ENCODE assay signal across 8 cellular contexts in the genomic region with DNA sequence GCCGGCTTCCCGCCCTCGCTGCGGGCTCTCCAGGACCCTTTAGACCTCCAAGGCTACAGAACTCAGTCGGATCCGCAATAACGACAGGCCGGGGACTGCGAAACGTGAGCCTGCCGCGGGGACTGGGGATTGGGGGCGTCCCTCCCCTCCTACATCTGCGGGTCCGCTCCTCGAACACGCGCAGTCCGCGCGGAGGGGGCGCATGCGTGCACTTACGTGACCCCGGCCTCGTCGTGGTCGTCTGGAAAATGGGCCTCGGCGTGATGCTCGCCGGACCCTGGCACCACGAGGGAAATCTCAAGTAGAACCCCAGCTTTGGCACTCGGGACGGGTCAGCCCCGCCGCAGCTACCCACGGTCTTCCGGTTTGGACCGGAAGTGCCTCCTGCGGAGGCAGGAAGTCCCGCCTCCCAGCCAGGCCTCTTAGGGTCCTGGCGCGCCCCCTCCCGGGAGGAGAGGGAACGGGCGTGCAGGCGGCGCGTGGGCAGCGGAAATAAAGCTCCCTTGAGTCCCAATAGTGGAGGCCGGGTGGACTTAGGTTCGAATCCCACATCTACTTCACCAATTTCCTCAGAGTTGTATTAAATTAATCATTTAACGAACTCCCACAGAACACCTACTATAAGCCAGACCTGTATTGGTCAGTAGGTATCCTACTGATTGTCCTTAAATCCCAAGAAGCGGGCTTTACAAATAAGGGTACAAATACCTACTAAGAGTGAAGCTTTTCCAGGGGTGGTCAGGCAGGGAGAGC. TPM values are rescaled to one million over a fixed set of nuclear protein-coding genes. Genes with fewer than 3 reads are reported as not detected.
DNase-seq lines count a peak whose midpoint lies in the region; FAIRE-seq and TF ChIP-seq lines count a peak whose summit lies in the region.

A gene with protein sequence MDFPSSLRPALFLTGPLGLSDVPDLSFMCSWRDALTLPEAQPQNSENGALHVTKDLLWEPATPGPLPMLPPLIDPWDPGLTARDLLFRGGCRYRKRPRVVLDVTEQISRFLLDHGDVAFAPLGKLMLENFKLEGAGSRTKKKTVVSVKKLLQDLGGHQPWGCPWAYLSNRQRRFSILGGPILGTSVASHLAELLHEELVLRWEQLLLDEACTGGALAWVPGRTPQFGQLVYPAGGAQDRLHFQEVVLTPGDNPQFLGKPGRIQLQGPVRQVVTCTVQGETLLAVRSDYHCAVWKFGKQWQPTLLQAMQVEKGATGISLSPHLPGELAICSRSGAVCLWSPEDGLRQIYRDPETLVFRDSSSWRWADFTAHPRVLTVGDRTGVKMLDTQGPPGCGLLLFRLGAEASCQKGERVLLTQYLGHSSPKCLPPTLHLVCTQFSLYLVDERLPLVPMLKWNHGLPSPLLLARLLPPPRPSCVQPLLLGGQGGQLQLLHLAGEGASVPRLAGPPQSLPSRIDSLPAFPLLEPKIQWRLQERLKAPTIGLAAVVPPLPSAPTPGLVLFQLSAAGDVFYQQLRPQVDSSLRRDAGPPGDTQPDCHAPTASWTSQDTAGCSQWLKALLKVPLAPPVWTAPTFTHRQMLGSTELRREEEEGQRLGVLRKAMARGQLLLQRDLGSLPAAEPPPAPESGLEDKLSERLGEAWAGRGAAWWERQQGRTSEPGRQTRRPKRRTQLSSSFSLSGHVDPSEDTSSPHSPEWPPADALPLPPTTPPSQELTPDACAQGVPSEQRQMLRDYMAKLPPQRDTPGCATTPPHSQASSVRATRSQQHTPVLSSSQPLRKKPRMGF (minus strand): TSS at position 373 of the 753 bp plus-strand sequence. CDS start 2,069 bp downstream, outside the sequence.

- no peak within 1 kb of the TSS for H2BK12ac ChIP-seq in H9 (ENCODE audit: insufficient read length, low read depth, low read length)

- H3K27ac ChIP-seq in H9 (ENCODE audit: insufficient read length, low read depth, low read length) (no peak within 1 kb of the TSS), neural progenitor cell (no peak within 1 kb of the TSS)

- H3K9ac ChIP-seq in H9 (ENCODE audit: extremely low read depth, insufficient read length, low read length) (peak within 1 kb of the TSS; percentile 93), neural progenitor cell (peak within 1 kb of the TSS; percentile 89)

- no peak within 1 kb of the TSS for H2AK5ac ChIP-seq in H9 (ENCODE audit: insufficient read length, low read length)

- H3K23me2 ChIP-seq in H9 (ENCODE audit: insufficient read length, low read depth, low read length, poor library complexity, severe bottlenecking): peaks cover 6% of the 10 kb centered on the region

- H3K4me3 Mint-ChIP-seq in H9 (peak within 1 kb of the TSS; percentile 92 to 94), neural progenitor cell (peak within 1 kb of the TSS; percentile 91)

- peak within 1 kb of the TSS; percentile 84 for H3K14ac ChIP-seq in H9 (ENCODE audit: insufficient read depth, low read length)

- no peak within 1 kb of the TSS for H2BK15ac ChIP-seq in H9 (ENCODE audit: low read depth, low read length)

- H3F3A ChIP-seq in neural progenitor cell (ENCODE audit: low read depth): no peaks in the 10 kb centered on the region

- H3K27me3 Mint-ChIP-seq in H9 (ENCODE audit: low read depth) (peaks cover 2% of the 10 kb centered on the region; the same call in 1 of the 2 replicates), neural progenitor cell (ENCODE audit: insufficient read depth, low read depth) (peaks cover 3% of the 10 kb centered on the region)

- peaks cover 8 to 13% of the 10 kb centered on the region in 2 experiments for H3K4me1 Mint-ChIP-seq in H9
- H3K4me1 Mint-ChIP-seq in neural progenitor cell: peaks cover 11% of the 10 kb centered on the region

- no peak within 1 kb of the TSS for H2BK5ac ChIP-seq in H9 (ENCODE audit: insufficient read length, low read length)

- H3K4me3 ChIP-seq in MG63: peak within 1 kb of the TSS; percentile 85
- peak within 1 kb of the TSS; percentile 91 for H3K4me3 ChIP-seq in foreskin fibroblast (ENCODE audit: low read depth in 1 of 2, low read length in 2 of 2)
- H3K4me3 ChIP-seq in neural progenitor cell: peak within 1 kb of the TSS; percentile 86

- H3K79me2 ChIP-seq in H9 (ENCODE audit: insufficient read depth, low read length): peaks cover 9% of the 10 kb centered on the region; the same call in 1 of the 2 replicates
- peaks cover 37% of the 10 kb centered on the region for H3K79me2 ChIP-seq in neural progenitor cell (ENCODE audit: low read depth)

- H3K9me3 Mint-ChIP-seq in H9 (no peaks in the 10 kb centered on the region), neural progenitor cell (no peaks in the 10 kb centered on the region)

- H3T11ph ChIP-seq in H9 (ENCODE audit: low read length): no peak within 1 kb of the TSS

- no peak within 1 kb of the TSS for H3K4ac ChIP-seq in H9 (ENCODE audit: low read depth, low read length)

- peak; percentile 89 for FAIRE-seq in G401.6 (lab: Jason Lieb, UNC)

- H2AFZ ChIP-seq in H9 (ENCODE audit: low read length) (peak within 1 kb of the TSS; percentile 24), neural progenitor cell (replicated peaks) (peak within 1 kb of the TSS; percentile 95)

- H3K23ac ChIP-seq in H9 (ENCODE audit: insufficient read length, low read depth, low read length): no peak within 1 kb of the TSS

- H3K4me2 ChIP-seq in H9 (ENCODE audit: insufficient read depth, insufficient read length, low read length) (peak within 1 kb of the TSS; percentile 52), neural progenitor cell (peak within 1 kb of the TSS; percentile 94)

- H4K91ac ChIP-seq in H9 (ENCODE audit: insufficient read length, low read depth, low read length): no peak within 1 kb of the TSS

- H3K36me3 Mint-ChIP-seq in H9 (ENCODE audit: insufficient read depth in 1 of 3, low read depth in 3 of 3) (peaks cover 12 to 34% (median 34%) of the 10 kb centered on the region in 3 experiments; a peak in 6 of 7 replicates), neural progenitor cell (peaks cover 4% of the 10 kb centered on the region)

- H2BK120ac ChIP-seq in H9 (ENCODE audit: low read depth, low read length, poor library complexity, severe bottlenecking): no peak within 1 kb of the TSS

- no peaks in the 10 kb centered on the region; the same call in none of the 2 replicates for H3K36me3 ChIP-seq in MG63
- no peaks in the 10 kb centered on the region for H3K36me3 ChIP-seq in neural progenitor cell

- H3K9me3 ChIP-seq in H9 (ENCODE audit: control insufficient read depth, low read depth, low read length) (no peaks in the 10 kb centered on the region), MG63 (no peaks in the 10 kb centered on the region), neural progenitor cell (ENCODE audit: low read depth) (no peaks in the 10 kb centered on the region)

- H3K27ac Mint-ChIP-seq in H9: peak within 1 kb of the TSS in 2 of 3 experiments; percentile 82 to 87; a peak in 3 of 7 replicates
- H3K27ac Mint-ChIP-seq in neural progenitor cell: no peak within 1 kb of the TSS

- no peak within 1 kb of the TSS for H4K5ac ChIP-seq in H9 (ENCODE audit: insufficient read length, low read depth, low read length)

- TF ChIP-seq CTCF in H9 (conservative IDR thresholded peaks at IDR 0.05): peak; percentile 94
- peak; percentile 98 for TF ChIP-seq CTCF in foreskin fibroblast (IDR thresholded peaks at IDR 0.05; ENCODE audit: low read depth, low read length)
- peak; percentile 94 for TF ChIP-seq CTCF in neural progenitor cell (IDR thresholded peaks at IDR 0.05)

- no peak within 1 kb of the TSS for H3K56ac ChIP-seq in H9 (ENCODE audit: insufficient read length, low read depth, low read length)

- H3K79me1 ChIP-seq in H9 (ENCODE audit: insufficient read depth, low read depth, low read length, poor library complexity, severe bottlenecking): peaks cover 6% of the 10 kb centered on the region

- H4K20me1 ChIP-seq in H9 (ENCODE audit: control insufficient read depth, insufficient read depth, insufficient read length) (no peaks in the 10 kb centered on the region), neural progenitor cell (ENCODE audit: low read depth) (peaks cover 13% of the 10 kb centered on the region)

- H2BK20ac ChIP-seq in H9 (ENCODE audit: low read depth, low read length, poor library complexity, severe bottlenecking): no peak within 1 kb of the TSS

- peak within 1 kb of the TSS; percentile 56 for H3K18ac ChIP-seq in H9 (ENCODE audit: insufficient read length, low read depth, low read length)

- H3K27me3 ChIP-seq in H9 (ENCODE audit: insufficient read depth, low read length): no peaks in the 10 kb centered on the region
- H3K27me3 ChIP-seq in MG63: no peaks in the 10 kb centered on the region
- no peaks in the 10 kb centered on the region for H3K27me3 ChIP-seq in neural progenitor cell

- H3K4me1 ChIP-seq in H9 (ENCODE audit: insufficient read depth, low read length) (no peaks in the 10 kb centered on the region), neural progenitor cell (peaks cover 5% of the 10 kb centered on the region)

- H4K8ac ChIP-seq in H9 (replicated peaks; ENCODE audit: insufficient read length, low read depth, low read length): no peak within 1 kb of the TSS

- DNase-seq in H9 (peak; percentile 89), MG63 (peak; percentile 80), SIG-M5 treated with dmso at 0.1 percent for 504 hours (lab: John Stamatoyannopoulos, UW; ENCODE audit: unreplicated experiment) (peak; percentile 87), activated gamma-delta T cell treated with Interleukin-2 at 50 U/mL for 16 hours (peak; percentile 90), foreskin fibroblast (peak; percentile 90 to 98), neural progenitor cell (ENCODE audit: low spot score) (peak; percentile 97), stromal cell of bone marrow (ENCODE audit: low read depth) (peak; percentile 88)

- no CpG with 5 or more reads among the region's 55 CpGs for WGBS in H9 (ENCODE audit: extremely low coverage, insufficient read length, low lambda C conversion rate)

RNA-seq across cellular contexts. Expression of the gene that starts here (rescaled TPM):
- total RNA-seq in H9 (2021) (78.6 and 81.3 TPM in 2 replicates), neural progenitor cell (ENCODE audit: low replicate concordance) (23.3 and 70.3 TPM in 2 replicates)
- 10.3 and 16.6 TPM in 2 replicates for total RNA-seq in MG63 (2014; rRNA removed; shearing (Covaris generic); ENCODE audit: low replicate concordance)
